26 cellular contexts compared by ENCODE assay signal in the genomic region with DNA sequence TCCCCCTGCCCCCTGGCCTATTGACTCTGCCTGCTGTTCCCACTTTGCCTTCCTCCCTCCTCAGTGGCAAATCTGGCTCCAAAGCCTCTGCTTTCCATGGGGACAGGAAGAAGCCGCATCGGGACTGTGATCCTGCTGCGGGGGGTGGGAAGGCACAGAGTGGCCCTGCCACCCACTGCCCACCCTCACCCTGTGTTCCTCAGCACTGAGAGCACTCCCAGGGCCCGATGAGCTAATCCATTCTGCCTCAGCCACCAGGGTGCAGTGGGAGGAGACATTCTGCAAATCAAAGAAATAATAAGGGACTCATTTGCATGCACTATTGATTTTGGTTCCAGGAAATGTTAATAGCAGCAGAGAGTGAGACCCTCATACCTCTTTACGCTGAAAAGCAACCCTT.
"Had no signal": no experiment of that assay in that cellular context is flagged by ENCODE, and none has a peak within 500 bp of the region (broad histone marks: within the 10 kb centered on the region; RNA-seq: fewer than 3 reads in every experiment).

No MANE protein-coding gene starts in this region.

- H3K4me3 Mint-ChIP-seq: activated CD4-positive, alpha-beta memory T cell treated with anti-CD3 and anti-CD28 coated beads for 36 hours; activated CD4-positive, alpha-beta T cell treated with anti-CD3 and anti-CD28 coated beads for 36 hours; activated CD8-positive, alpha-beta memory T cell treated with anti-CD3 and anti-CD28 coated beads, Interleukin-2, amount 10 ng/mL, durations not matched to agents 7 days and 5 days; activated naive CD8-positive, alpha-beta T cell treated with anti-CD3 and anti-CD28 coated beads, Interleukin-2, amount 10 ng/mL, durations not matched to agents 7 days and 5 days; activated T-helper 17 cell treated with anti-CD3 and anti-CD28 coated beads, Interleukin-2, amount 50 U/mL, for 72 hours; central memory CD8-positive, alpha-beta T cell; naive B cell; stimulated activated naive CD8-positive, alpha-beta T cell treated with anti-CD3 and anti-CD28 coated beads, Interleukin-15, amount 100 ng/mL, for 72 hours; WTC11 had no signal

- H3K36me3 Mint-ChIP-seq: activated CD4-positive, alpha-beta memory T cell treated with anti-CD3 and anti-CD28 coated beads for 36 hours; activated CD8-positive, alpha-beta memory T cell treated with anti-CD3 and anti-CD28 coated beads, Interleukin-2, amount 10 ng/mL, durations not matched to agents 7 days and 5 days; activated naive CD8-positive, alpha-beta T cell treated with anti-CD3 and anti-CD28 coated beads, Interleukin-2, amount 10 ng/mL, durations not matched to agents 7 days and 5 days; naive B cell; WTC11 had no signal

- H3K36me3 ChIP-seq: colonic mucosa, gastrocnemius medialis, heart right ventricle, left lung, ovary, right lobe of liver, suprapubic skin, transverse colon, vagina had no signal

- H3K27ac Mint-ChIP-seq: activated CD4-positive, alpha-beta memory T cell treated with anti-CD3 and anti-CD28 coated beads for 36 hours; activated CD4-positive, alpha-beta T cell treated with anti-CD3 and anti-CD28 coated beads for 36 hours; activated CD8-positive, alpha-beta memory T cell treated with anti-CD3 and anti-CD28 coated beads, Interleukin-2, amount 10 ng/mL, durations not matched to agents 7 days and 5 days; activated naive CD8-positive, alpha-beta T cell treated with anti-CD3 and anti-CD28 coated beads, Interleukin-2, amount 10 ng/mL, durations not matched to agents 7 days and 5 days; activated T-helper 17 cell treated with anti-CD3 and anti-CD28 coated beads, Interleukin-2, amount 50 U/mL, for 72 hours; naive B cell; WTC11 had no signal

- H3K27me3 ChIP-seq: body of pancreas, colonic mucosa, gastrocnemius medialis, heart right ventricle, left lung, ovary, right lobe of liver, suprapubic skin, transverse colon, vagina had no signal

- H3K27me3 Mint-ChIP-seq: activated CD4-positive, alpha-beta memory T cell treated with anti-CD3 and anti-CD28 coated beads for 36 hours; activated CD4-positive, alpha-beta T cell treated with anti-CD3 and anti-CD28 coated beads for 36 hours; activated CD8-positive, alpha-beta memory T cell treated with anti-CD3 and anti-CD28 coated beads, Interleukin-2, amount 10 ng/mL, durations not matched to agents 7 days and 5 days; activated naive CD8-positive, alpha-beta T cell treated with anti-CD3 and anti-CD28 coated beads, Interleukin-2, amount 10 ng/mL, durations not matched to agents 7 days and 5 days; activated T-helper 17 cell treated with anti-CD3 and anti-CD28 coated beads, Interleukin-2, amount 50 U/mL, for 72 hours; central memory CD8-positive, alpha-beta T cell; naive B cell; stimulated activated naive CD8-positive, alpha-beta T cell treated with anti-CD3 and anti-CD28 coated beads, Interleukin-15, amount 100 ng/mL, for 72 hours had no signal

- H3K27ac ChIP-seq: body of pancreas, colonic mucosa, gastrocnemius medialis, heart right ventricle, left lung, ovary, psoas muscle, right lobe of liver, suprapubic skin, transverse colon, vagina had no signal

- H3K4me1 Mint-ChIP-seq: activated CD4-positive, alpha-beta T cell treated with anti-CD3 and anti-CD28 coated beads for 36 hours; activated CD8-positive, alpha-beta memory T cell treated with anti-CD3 and anti-CD28 coated beads, Interleukin-2, amount 10 ng/mL, durations not matched to agents 7 days and 5 days; activated naive CD8-positive, alpha-beta T cell treated with anti-CD3 and anti-CD28 coated beads, Interleukin-2, amount 10 ng/mL, durations not matched to agents 7 days and 5 days; activated T-helper 17 cell treated with anti-CD3 and anti-CD28 coated beads, Interleukin-2, amount 50 U/mL, for 72 hours; central memory CD8-positive, alpha-beta T cell; naive B cell; stimulated activated naive CD8-positive, alpha-beta T cell treated with anti-CD3 and anti-CD28 coated beads, Interleukin-15, amount 100 ng/mL, for 72 hours had no signal

- H3K9me3 Mint-ChIP-seq: activated CD4-positive, alpha-beta memory T cell treated with anti-CD3 and anti-CD28 coated beads for 36 hours; activated naive CD8-positive, alpha-beta T cell treated with anti-CD3 and anti-CD28 coated beads, Interleukin-2, amount 10 ng/mL, durations not matched to agents 7 days and 5 days; naive B cell; stimulated activated naive CD8-positive, alpha-beta T cell treated with anti-CD3 and anti-CD28 coated beads, Interleukin-15, amount 100 ng/mL, for 72 hours; WTC11 had no signal

- DNase-seq: activated CD4-positive, alpha-beta memory T cell treated with anti-CD3 and anti-CD28 coated beads for 36 hours; activated CD4-positive, alpha-beta T cell treated with anti-CD3 and anti-CD28 coated beads for 36 hours; activated CD8-positive, alpha-beta memory T cell treated with anti-CD3 and anti-CD28 coated beads, Interleukin-2, amount 10 ng/mL, durations not matched to agents 7 days and 5 days; activated naive CD4-positive, alpha-beta T cell treated with Interleukin-2 at 50 U/mL for 16 hours; activated naive CD8-positive, alpha-beta T cell treated with anti-CD3 and anti-CD28 coated beads, Interleukin-2, amount 10 ng/mL, durations not matched to agents 7 days and 5 days; body of pancreas; colonic mucosa; erythroblast; gastrocnemius medialis; heart right ventricle; mucosa of descending colon; naive B cell; ovary; right lobe of liver; stimulated activated CD4-positive, alpha-beta T cell treated with anti-CD3 and anti-CD28 coated beads, Interleukin-4, amount 100 ng/mL, for 1 hour; stimulated activated naive CD8-positive, alpha-beta T cell treated with anti-CD3 and anti-CD28 coated beads, Interleukin-15, amount 100 ng/mL, for 72 hours; transverse colon had no signal

- FAIRE-seq: endometrium had no signal

- H3K9me3 ChIP-seq: body of pancreas, colonic mucosa, gastrocnemius medialis, heart right ventricle, left lung, mucosa of descending colon, ovary, psoas muscle, right lobe of liver, suprapubic skin, transverse colon, vagina had no signal

- H3K4me2 ChIP-seq: smooth muscle cell had no signal

- H3K4me1 ChIP-seq: body of pancreas, colonic mucosa, gastrocnemius medialis, left lung, psoas muscle, right lobe of liver, transverse colon had no signal

- H3K4me3 ChIP-seq: body of pancreas, colonic mucosa, gastrocnemius medialis, heart right ventricle, left lung, mucosa of descending colon, ovary, psoas muscle, right lobe of liver, smooth muscle cell, suprapubic skin, transverse colon, vagina had no signal

- ATAC-seq: activated CD4-positive, alpha-beta T cell treated with anti-CD3 and anti-CD28 coated beads for 36 hours; activated CD8-positive, alpha-beta memory T cell treated with anti-CD3 and anti-CD28 coated beads, Interleukin-2, amount 10 ng/mL, durations not matched to agents 7 days and 5 days; activated T-helper 17 cell treated with anti-CD3 and anti-CD28 coated beads, Interleukin-2, amount 50 U/mL, for 72 hours; body of pancreas; gastrocnemius medialis; heart right ventricle; left lung; mucosa of descending colon; psoas muscle; stimulated activated naive CD8-positive, alpha-beta T cell treated with anti-CD3 and anti-CD28 coated beads, Interleukin-15, amount 100 ng/mL, for 72 hours had no signal
